In genomic region chr16:82152641-82153094, GRCh38 we compare ENCODE assay signal across 17 cellular contexts. TPM values are rescaled to one million over a fixed set of nuclear protein-coding genes. Genes with fewer than 3 reads are reported as not detected.
DNase-seq lines count a peak whose midpoint lies in the region; ATAC-seq, FAIRE-seq and TF ChIP-seq lines count a peak whose summit lies in the region.
"Had no signal": no experiment of that assay in that cellular context is flagged by ENCODE, and none has a peak within 500 bp of the region (broad histone marks: within the 10 kb centered on the region; RNA-seq: fewer than 3 reads in every experiment).

No MANE protein-coding gene starts in this region.

- FAIRE-seq in urothelium cell line (lab: Jason Lieb, UNC), result no peak

- H3K4me3 ChIP-seq in AG09309 (ENCODE audit: control insufficient read depth, low read depth, low read length), result no peak overlapping the region
- no peak overlapping the region for H3K4me3 ChIP-seq in HCT116 (replicated peaks in 1 of 2; ENCODE audit: low read depth in 1 of 2, low read length in 2 of 2)
- no peak overlapping the region for H3K4me3 ChIP-seq in adrenal gland
- no peak overlapping the region for H3K4me3 ChIP-seq in mesendoderm (ENCODE audit: low read length)
- H3K4me3 ChIP-seq: body of pancreas, lower lobe of right lung had no signal

- BruUV-seq in HCT116 (replicated peaks; lab: Mats Ljungman, UMichigan), result no TSS peak

- POLR2A ChIA-PET in HCT116 (lab: Charles Lee), result no interaction called here

- H3K4me2 ChIP-seq in HCT116 (ENCODE audit: low read length) (no peak overlapping the region), mesendoderm (ENCODE audit: low read length) (no peak overlapping the region)
- H3K4me2 ChIP-seq: SK-N-SH had no signal

- H3K27ac ChIP-seq in HCT116 (ENCODE audit: low read depth, low read length) (no peak overlapping the region), adrenal gland (peak overlapping the region in 2 of 5 donors; percentile 14 to 66), mesendoderm (ENCODE audit: low read depth, low read length) (no peak overlapping the region)
- H3K27ac ChIP-seq: body of pancreas, foreskin keratinocyte, lower lobe of right lung had no signal

- H3K79me2 ChIP-seq in HCT116 (ENCODE audit: insufficient read depth, low read length), result peaks cover 63% of the 10 kb centered on the region
- peaks cover 2% of the 10 kb centered on the region for H3K79me2 ChIP-seq in mesendoderm (ENCODE audit: control insufficient read depth, insufficient read depth, low read length)

- no peaks in the 10 kb centered on the region for H3K27me3 Mint-ChIP-seq in activated CD8-positive, alpha-beta memory T cell treated with anti-CD3 and anti-CD28 coated beads, Interleukin-2, amount 10 ng/mL, durations not matched to agents 7 days and 5 days
- H3K27me3 Mint-ChIP-seq: stimulated activated naive CD8-positive, alpha-beta T cell treated with anti-CD3 and anti-CD28 coated beads, Interleukin-15, amount 100 ng/mL, for 72 hours had no signal

- CTCF ChIA-PET in HCT116 (lab: Charles Lee), result interaction anchor here (1.4 kb wide), 1 partner anchor 77 kb away, joined by 3 read pairs; no protein-coding TSS in a partner anchor
- CTCF ChIA-PET in activated CD8-positive, alpha-beta memory T cell treated with anti-CD3 and anti-CD28 coated beads, Interleukin-2, amount 10 ng/mL, durations not matched to agents 7 days and 5 days (lab: Charles Lee), result interaction anchor here (1.5 kb wide), 1 partner anchor 10 kb away, joined by 3 read pairs; no protein-coding TSS in a partner anchor

- H3K23ac ChIP-seq in mesendoderm (ENCODE audit: low read length), result no peak overlapping the region

- H3K18ac ChIP-seq in mesendoderm (ENCODE audit: low read length), result no peak overlapping the region

- no peak overlapping the region for H3K27ac Mint-ChIP-seq in activated CD8-positive, alpha-beta memory T cell treated with anti-CD3 and anti-CD28 coated beads, Interleukin-2, amount 10 ng/mL, durations not matched to agents 7 days and 5 days
- H3K27ac Mint-ChIP-seq: activated CD8-positive, alpha-beta T cell treated with anti-CD3 and anti-CD28 coated beads, Interleukin-2, amount 10 ng/mL, durations not matched to agents 7 days and 5 days had no signal

- H4K20me1 ChIP-seq in HCT116 (ENCODE audit: insufficient read depth), result 0 out of 2 replicates have a peak, but pooled peaks cover 9% of the 10 kb centered on the region

- H3K4me1 ChIP-seq in HCT116 (ENCODE audit: control insufficient read depth in 1 of 2, insufficient read depth in 2 of 2, low read length in 2 of 2) (peaks cover 0 to 5% of the 10 kb centered on the region in 2 experiments; a peak in 1 of 4 replicates), adrenal gland (replicated peaks in 1 of 2) (peaks cover 10 to 15% of the 10 kb centered on the region in 2 donors), mesendoderm (ENCODE audit: control insufficient read depth, low read depth, low read length) (no peaks in the 10 kb centered on the region)
- H3K4me1 ChIP-seq: body of pancreas, lower lobe of right lung had no signal

- no peaks in the 10 kb centered on the region for H3K27me3 ChIP-seq in HCT116 (ENCODE audit: insufficient read depth, low read length)
- H3K27me3 ChIP-seq in adrenal gland, result no peaks in the 10 kb centered on the region
- H3K27me3 ChIP-seq in mesendoderm (ENCODE audit: insufficient read depth, low read length, poor library complexity), result no peaks in the 10 kb centered on the region
- H3K27me3 ChIP-seq: body of pancreas, foreskin keratinocyte had no signal

- RAD21 ChIA-PET in HCT116 (lab: Charles Lee; ENCODE audit: low non-redundant PET in 1 of 2, low total read pairs in 2 of 2, uncharacterized antibody in 2 of 2, unreplicated experiment in 2 of 2), result no interaction called here

- TF ChIP-seq CTCF in AG09309 (IDR thresholded peaks at IDR 0.05; ENCODE audit: control insufficient read depth, insufficient read depth, low read depth, low read length, missing control alignments), result no peak
- no peak for TF ChIP-seq CTCF in HCT116 (IDR thresholded peaks at IDR 0.05 in 2 of 3, conservative IDR thresholded peaks at IDR 0.05 in 1 of 3; ENCODE audit: borderline replicate concordance in 1 of 3, insufficient read depth in 1 of 3, low read depth in 2 of 3, low read length in 2 of 3)
- TF ChIP-seq CTCF in adrenal gland (IDR thresholded peaks at IDR 0.05), result no peak

- H3K36me3 Mint-ChIP-seq in activated CD8-positive, alpha-beta memory T cell treated with anti-CD3 and anti-CD28 coated beads, Interleukin-2, amount 10 ng/mL, durations not matched to agents 7 days and 5 days, result peaks cover 26% of the 10 kb centered on the region

- no peaks in the 10 kb centered on the region for H3K9me3 Mint-ChIP-seq in activated CD8-positive, alpha-beta memory T cell treated with anti-CD3 and anti-CD28 coated beads, Interleukin-2, amount 10 ng/mL, durations not matched to agents 7 days and 5 days (ENCODE audit: low read depth)
- H3K9me3 Mint-ChIP-seq: stimulated activated naive CD8-positive, alpha-beta T cell treated with anti-CD3 and anti-CD28 coated beads, Interleukin-15, amount 100 ng/mL, for 72 hours had no signal

- no peaks in the 10 kb centered on the region for H3K9me2 ChIP-seq in HCT116 (ENCODE audit: insufficient read depth)
- H3K9me2 ChIP-seq: SK-N-SH had no signal

- 51 to 63% (median 62%) methylated on average over 8 of the region's 8 CpGs for WGBS in adrenal gland, 4 donors
- WGBS in mesendoderm (ENCODE audit: extremely low coverage, insufficient coverage, low lambda C conversion rate), result no CpG with 5 or more reads among the region's 8 CpGs

- H4K8ac ChIP-seq in mesendoderm (ENCODE audit: low read depth, low read length), result no peak overlapping the region

- H3K4ac ChIP-seq in mesendoderm (ENCODE audit: low read depth, low read length), result no peak overlapping the region

- DNase-seq in AG09309 (ENCODE audit: low read depth) (peak; percentile 42), HCT116 (ENCODE audit: low read depth, low spot score) (no peak), adrenal gland (peak; percentile 35 to 75 (median 65)), mesendoderm (peak; percentile 28), urothelium cell line (ENCODE audit: low spot score) (no peak), T1000 (lab: John Stamatoyannopoulos, UW) (no peak), NCI-H226 (no peak)
- DNase-seq in activated CD8-positive, alpha-beta memory T cell treated with anti-CD3 and anti-CD28 coated beads, Interleukin-2, amount 10 ng/mL, durations not matched to agents 7 days and 5 days, result no peak
- DNase-seq: activated CD8-positive, alpha-beta T cell treated with anti-CD3 and anti-CD28 coated beads, Interleukin-2, amount 10 ng/mL, durations not matched to agents 7 days and 5 days; body of pancreas; foreskin keratinocyte; lower lobe of right lung; NCI-H1092 treated with DMSO at 0.1 percent for 48 hours; NCI-H2227 treated with DMSO at 0.1 percent for 48 hours; SK-N-SH; stimulated activated naive CD8-positive, alpha-beta T cell treated with anti-CD3 and anti-CD28 coated beads, Interleukin-15, amount 100 ng/mL, for 72 hours had no signal

- peak; percentile 44; the same call in 1 of the 2 replicates for ATAC-seq in HCT116
- ATAC-seq in activated CD8-positive, alpha-beta memory T cell treated with anti-CD3 and anti-CD28 coated beads, Interleukin-2, amount 10 ng/mL, durations not matched to agents 7 days and 5 days, result no peak
- ATAC-seq: activated CD8-positive, alpha-beta T cell treated with anti-CD3 and anti-CD28 coated beads, Interleukin-2, amount 10 ng/mL, durations not matched to agents 7 days and 5 days; body of pancreas; foreskin keratinocyte; lower lobe of right lung; stimulated activated naive CD8-positive, alpha-beta T cell treated with anti-CD3 and anti-CD28 coated beads, Interleukin-15, amount 100 ng/mL, for 72 hours had no signal

- no peak overlapping the region for H2AK5ac ChIP-seq in mesendoderm (ENCODE audit: low read length)

- H3K9me3 ChIP-seq in HCT116 (ENCODE audit: control insufficient read depth in 1 of 2, insufficient read depth in 1 of 2, low read depth in 1 of 2, low read length in 2 of 2) (no peaks in the 10 kb centered on the region), adrenal gland (replicated peaks in 1 of 3) (no peaks in the 10 kb centered on the region)
- H3K9me3 ChIP-seq: body of pancreas, lower lobe of right lung, SK-N-SH had no signal

- H2BK5ac ChIP-seq in mesendoderm (ENCODE audit: low read length), result no peak overlapping the region

- H3K4me1 Mint-ChIP-seq in activated CD8-positive, alpha-beta memory T cell treated with anti-CD3 and anti-CD28 coated beads, Interleukin-2, amount 10 ng/mL, durations not matched to agents 7 days and 5 days, result no peaks in the 10 kb centered on the region

- TF ChIP-seq POLR2A in HCT116 (IDR thresholded peaks at IDR 0.05; ENCODE audit: borderline replicate concordance, extremely low read depth, insufficient read depth, insufficient read length) (no peak), adrenal gland (IDR thresholded peaks at IDR 0.05) (peak in 1 of 2 donors; percentile 13)

- no peak overlapping the region for H3K4me3 Mint-ChIP-seq in activated CD8-positive, alpha-beta memory T cell treated with anti-CD3 and anti-CD28 coated beads, Interleukin-2, amount 10 ng/mL, durations not matched to agents 7 days and 5 days
- H3K4me3 Mint-ChIP-seq: activated CD8-positive, alpha-beta T cell treated with anti-CD3 and anti-CD28 coated beads, Interleukin-2, amount 10 ng/mL, durations not matched to agents 7 days and 5 days; neural crest cell; stimulated activated naive CD8-positive, alpha-beta T cell treated with anti-CD3 and anti-CD28 coated beads, Interleukin-15, amount 100 ng/mL, for 72 hours had no signal

- H3K36me3 ChIP-seq in HCT116 (ENCODE audit: control insufficient read depth in 1 of 2, insufficient read depth in 2 of 2, low read length in 2 of 2) (peaks cover 10 to 15% of the 10 kb centered on the region in 2 experiments; a peak in 3 of 4 replicates), adrenal gland (replicated peaks in 1 of 2) (peaks cover 0 to 9% of the 10 kb centered on the region in 2 donors), mesendoderm (ENCODE audit: control insufficient read depth, insufficient read depth, low read length) (peaks cover 4% of the 10 kb centered on the region)

- no peak overlapping the region for H2AFZ ChIP-seq in HCT116 (ENCODE audit: low read depth, low read length, poor library complexity, severe bottlenecking)

- H3K79me1 ChIP-seq in mesendoderm (ENCODE audit: low read length), result peaks cover 6% of the 10 kb centered on the region

- intact Hi-C loops in HCT116 (cut with micrococcal nuclease) (no loop called here), adrenal gland (cut with DNase I) (no loop called here)

- H4K5ac ChIP-seq in mesendoderm (ENCODE audit: low read length), result no peak overlapping the region

- H3K9ac ChIP-seq in HCT116 (ENCODE audit: low read length), result no peak overlapping the region
- no peak overlapping the region for H3K9ac ChIP-seq in mesendoderm (ENCODE audit: low read length)
- H3K9ac ChIP-seq: SK-N-SH had no signal

- TF ChIP-seq RAD21 in HCT116 (IDR thresholded peaks at IDR 0.05; ENCODE audit: low read depth), result no peak

- no peak overlapping the region for H2BK120ac ChIP-seq in mesendoderm (ENCODE audit: low read depth, low read length)

- no peak overlapping the region for H3K56ac ChIP-seq in mesendoderm (ENCODE audit: low read length)

- no peak overlapping the region for H2BK15ac ChIP-seq in mesendoderm (replicated peaks; ENCODE audit: low read depth)

RNA-seq across cellular contexts. Expression of gene MPHOSPH6, which starts 17.4 kb away (rescaled TPM):
- total RNA-seq in HCT116 (2021; ENCODE audit: unreplicated experiment), result 52.2 TPM
- polyA plus RNA-seq in HCT116 (2012), result 12.7 and 20.0 TPM in 2 replicates
- total RNA-seq in adrenal gland, result 10 to 100 TPM; 12.7 to 85.3 (median 19.5) TPM
- 10 to 100 TPM; 15.3 to 66.4 (median 29.1) TPM for polyA plus RNA-seq in adrenal gland
- 58.1 TPM for polyA plus RNA-seq in mesendoderm (2013, experiment 1 of 2)
- 59.4 TPM for polyA plus RNA-seq in mesendoderm (2013, experiment 2 of 2)
- 10 to 100 TPM; 26.1 to 32.1 TPM for total RNA-seq in activated CD8-positive, alpha-beta memory T cell treated with anti-CD3 and anti-CD28 coated beads, Interleukin-2, amount 10 ng/mL, durations not matched to agents 7 days and 5 days

Comparison
In these comparisons a context has a peak if more than half of its experiments do, and no peak if none do; other contexts are left out.
1. DNase-seq: peak in AG09309 (single experiment), adrenal gland (7 of 7) and mesendoderm (single experiment); none in HCT116 (single experiment), urothelium cell line (single experiment), activated CD8-positive, alpha-beta memory T cell treated with anti-CD3 and anti-CD28 coated beads, Interleukin-2, amount 10 ng/mL, durations not matched to agents 7 days and 5 days (single experiment), T1000 (single experiment) and NCI-H226 (single experiment).